In the genomic region with DNA sequence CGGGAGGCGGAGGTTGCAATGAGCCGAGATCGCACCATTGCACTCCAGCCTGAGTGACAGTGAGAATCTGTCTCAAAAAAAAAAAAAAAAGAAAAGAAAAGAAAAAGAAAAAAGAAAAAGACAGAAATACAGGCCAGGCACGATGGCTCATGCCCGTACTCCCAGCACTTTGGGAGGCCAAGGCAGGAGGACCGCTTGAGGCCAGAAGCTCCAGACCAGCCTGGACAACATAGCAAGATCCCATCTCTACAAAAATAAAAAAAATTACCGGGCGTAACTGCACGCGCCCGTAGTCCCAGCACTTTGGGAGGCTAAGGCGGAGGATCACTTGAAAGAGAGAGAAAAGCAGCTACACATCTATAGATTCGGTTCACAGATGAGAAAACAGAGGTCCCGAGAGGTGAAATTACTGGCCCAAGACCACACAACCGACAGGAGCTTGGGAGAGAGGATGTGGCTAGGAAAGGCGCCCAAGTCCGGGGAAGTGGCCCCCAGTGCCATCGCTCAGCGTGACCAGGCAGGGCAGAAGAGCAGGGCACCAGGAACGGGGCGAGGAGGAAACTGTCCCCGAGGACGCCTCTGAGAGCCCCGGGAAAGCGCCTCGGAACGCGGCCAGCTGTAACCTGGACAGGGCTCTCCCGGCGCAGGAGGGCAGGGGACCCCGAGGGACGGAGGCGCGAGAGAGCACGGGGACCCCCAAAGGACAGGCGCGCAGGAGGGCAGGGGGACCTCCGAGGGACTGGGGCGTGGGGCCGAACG, we compare ENCODE assay signal across 8 cellular contexts. TPM values are rescaled to one million over a fixed set of nuclear protein-coding genes. Genes with fewer than 3 reads are reported as not detected.
DNase-seq lines count a peak whose midpoint lies in the region; ATAC-seq, FAIRE-seq and TF ChIP-seq lines count a peak whose summit lies in the region.

No MANE protein-coding gene starts in this region.

- H3K36me3 Mint-ChIP-seq in stimulated activated naive B cell treated with anti-CD40 and anti-IgM and Interleukin-4, amounts not matched to agents 10 μg/mL and 1 μg/mL and 100 μg/mL, for 72 hours, result peaks cover 44 to 45% of the 10 kb centered on the region in 2 donors

- H3K9me3 ChIP-seq in BE2C (no peaks in the 10 kb centered on the region), K562 (replicated peaks; ENCODE audit: control insufficient read depth, insufficient read depth, low read depth, low read length) (no peaks in the 10 kb centered on the region), kidney (ENCODE audit: control insufficient read depth in 1 of 2, low read length in 2 of 2) (no peaks in the 10 kb centered on the region)

- H3K4me1 Mint-ChIP-seq in stimulated activated naive B cell treated with anti-CD40 and anti-IgM and Interleukin-4, amounts not matched to agents 10 μg/mL and 1 μg/mL and 100 μg/mL, for 72 hours, result peaks cover 17 to 38% of the 10 kb centered on the region in 2 donors

- H3K79me2 ChIP-seq in KMS-11 (ENCODE audit: insufficient read depth, low read depth), result peaks cover 31% of the 10 kb centered on the region; the same call in 1 of the 2 replicates
- peaks cover 44% of the 10 kb centered on the region for H3K79me2 ChIP-seq in K562 (ENCODE audit: control insufficient read depth, insufficient read depth, low read length)

- H3K4me2 ChIP-seq in KMS-11 (peak overlapping the region; percentile 86), K562 (ENCODE audit: insufficient read depth, low read length) (peak overlapping the region; percentile 71)

- FAIRE-seq in K562 (lab: Jason Lieb, UNC) (no peak), kidney (lab: Jason Lieb, UNC) (no peak)

- H2AFZ ChIP-seq in KMS-11 (ENCODE audit: low read depth) (peak overlapping the region; percentile 82), K562 (ENCODE audit: low read depth, low read length) (peak overlapping the region; percentile 6)

- H3K9ac ChIP-seq in KMS-11 (peak overlapping the region; percentile 63; the same call in 1 of the 2 replicates), K562 (ENCODE audit: insufficient read depth in 1 of 2, low read depth in 2 of 2, low read length in 2 of 2) (peak overlapping the region; percentile 80 to 91), kidney (ENCODE audit: low read length in 2 of 2) (peak overlapping the region; percentile 60 to 75)

- no peak overlapping the region for H3K27ac ChIP-seq in KMS-11
- peak overlapping the region; percentile 77 for H3K27ac ChIP-seq in K562 (ENCODE audit: extremely low read depth, low read depth, low read length)
- H3K27ac ChIP-seq in kidney (ENCODE audit: low read depth in 2 of 2, low read length in 2 of 2), result peak overlapping the region; percentile 47 to 57

- BruUV-seq in K562 (replicated peaks; lab: Mats Ljungman, UMichigan), result TSS peak; percentile 12

- ATAC-seq in GM19452 (IDR thresholded peaks at IDR 0.05; ENCODE audit: unreplicated experiment) (peak; percentile 8), K562 (peak; percentile 56), HG02970 (IDR thresholded peaks at IDR 0.05; ENCODE audit: low FRiP score, unreplicated experiment) (no peak)
- ATAC-seq in stimulated activated naive B cell treated with anti-CD40 and anti-IgM and Interleukin-4, amounts not matched to agents 10 μg/mL and 1 μg/mL and 100 μg/mL, for 72 hours (replicated peaks), result peak; percentile 3 to 5

- intact Hi-C loops in K562 (cut with micrococcal nuclease), result no loop called here
- intact Hi-C loops in kidney (cut with DNase I), result no loop called here

- POLR2A ChIA-PET in K562 (lab: Yijun Ruan, JAX), result interaction anchor here (0.6 to 1.7 kb wide), 8 partner anchors 9 to 105 kb away, joined by 3 to 5 read pairs (median 4); a partner anchor contains a TSS

- in situ Hi-C loops in K562 (cut with MboI), result no loop called here

- no peak for TF ChIP-seq CTCF in BE2C (IDR thresholded peaks at IDR 0.05; ENCODE audit: low read depth, low read length)
- no peak for TF ChIP-seq CTCF in KMS-11 (conservative IDR thresholded peaks at IDR 0.05; ENCODE audit: low read depth, low read length)
- TF ChIP-seq CTCF in K562 (IDR thresholded peaks at IDR 0.05 in 2 of 3, conservative IDR thresholded peaks at IDR 0.05 in 1 of 3; ENCODE audit: insufficient read depth in 2 of 3, low read depth in 1 of 3, low read length in 3 of 3), result no peak
- TF ChIP-seq CTCF in kidney (IDR thresholded peaks at IDR 0.05; ENCODE audit: borderline replicate concordance, extremely low read depth, insufficient read depth), result no peak

- H3K4me3 ChIP-seq in BE2C (ENCODE audit: low read depth, low read length) (peak overlapping the region; percentile 76), KMS-11 (IDR thresholded peaks at IDR 0.05; ENCODE audit: insufficient read depth, low read depth, low read length) (no peak overlapping the region), K562 (peak overlapping the region; percentile 91), kidney (ENCODE audit: low read length in 2 of 2) (peak overlapping the region; percentile 79 to 87)

- H3K27me3 ChIP-seq in BE2C, result no peaks in the 10 kb centered on the region
- no peaks in the 10 kb centered on the region for H3K27me3 ChIP-seq in KMS-11 (ENCODE audit: insufficient read depth, low read depth)
- no peaks in the 10 kb centered on the region for H3K27me3 ChIP-seq in K562 (ENCODE audit: control insufficient read depth in 2 of 2, insufficient read depth in 2 of 2, low read length in 2 of 2)

- H3K4me1 ChIP-seq in BE2C (no peaks in the 10 kb centered on the region), KMS-11 (ENCODE audit: low read depth, poor library complexity, severe bottlenecking) (peaks cover 7% of the 10 kb centered on the region), K562 (replicated peaks in 1 of 2; ENCODE audit: control insufficient read depth in 2 of 2, insufficient read depth in 2 of 2, low read length in 2 of 2) (peaks cover 5 to 33% of the 10 kb centered on the region in 2 experiments; a peak in 3 of 5 replicates), kidney (ENCODE audit: control insufficient read depth in 1 of 2, insufficient read depth in 1 of 2, low read depth in 1 of 2, low read length in 2 of 2) (peaks cover 0 to 6% of the 10 kb centered on the region in 2 donors)

- TF ChIP-seq RAD21 in K562 (CRISPR knock-in tag; conservative IDR thresholded peaks at IDR 0.05 in 1 of 2, IDR thresholded peaks at IDR 0.05 in 1 of 2), result no peak

- peaks cover 3% of the 10 kb centered on the region in 2 donors for H3K9me3 Mint-ChIP-seq in stimulated activated naive B cell treated with anti-CD40 and anti-IgM and Interleukin-4, amounts not matched to agents 10 μg/mL and 1 μg/mL and 100 μg/mL, for 72 hours

- CTCF ChIA-PET in K562 (lab: Yijun Ruan, JAX; ENCODE audit: low intra/inter-chr PET ratio), result no interaction called here

- H3K36me3 ChIP-seq in BE2C (no peaks in the 10 kb centered on the region), KMS-11 (ENCODE audit: insufficient read depth) (no peaks in the 10 kb centered on the region), K562 (ENCODE audit: control insufficient read depth, insufficient read depth, low read length) (peaks cover 10% of the 10 kb centered on the region; the same call in 2 of the 3 replicates), kidney (ENCODE audit: control insufficient read depth in 1 of 2, insufficient read depth in 2 of 2, low read length in 2 of 2) (no peaks in the 10 kb centered on the region)

- H4K20me1 ChIP-seq in KMS-11 (ENCODE audit: insufficient read depth) (no peaks in the 10 kb centered on the region), K562 (replicated peaks; ENCODE audit: control insufficient read depth, insufficient read depth, low read length) (no peaks in the 10 kb centered on the region)

- H3K27ac Mint-ChIP-seq in stimulated activated naive B cell treated with anti-CD40 and anti-IgM and Interleukin-4, amounts not matched to agents 10 μg/mL and 1 μg/mL and 100 μg/mL, for 72 hours, result peak overlapping the region; percentile 97

- peaks cover 2% of the 10 kb centered on the region for H3K9me1 ChIP-seq in K562 (ENCODE audit: control insufficient read depth, insufficient read depth, low read length)

- TF ChIP-seq POLR2A in K562 (conservative IDR thresholded peaks at IDR 0.05), result no peak

- WGBS in K562 (ENCODE audit: insufficient coverage, low coverage, missing lambda C conversion rate), result 10% methylated on average over 34 of the region's 42 CpGs

- no peak for TF ChIP-seq EP300 in K562 (IDR thresholded peaks at IDR 0.05; ENCODE audit: low read length)

- no peak for DNase-seq in BE2C
- DNase-seq in K562 (ENCODE audit: extremely low read depth in 1 of 4, low spot score in 3 of 4), result no peak
- no peak for DNase-seq in kidney
- DNase-seq in stimulated activated naive B cell treated with anti-CD40 and anti-IgM and Interleukin-4, amounts not matched to agents 10 μg/mL and 1 μg/mL and 100 μg/mL, for 72 hours, result no peak
- no peak for DNase-seq in KG1 (lab: John Stamatoyannopoulos, UW)

- H3K4me3 Mint-ChIP-seq in stimulated activated naive B cell treated with anti-CD40 and anti-IgM and Interleukin-4, amounts not matched to agents 10 μg/mL and 1 μg/mL and 100 μg/mL, for 72 hours, result no peak overlapping the region

- no peaks in the 10 kb centered on the region for H3K27me3 Mint-ChIP-seq in stimulated activated naive B cell treated with anti-CD40 and anti-IgM and Interleukin-4, amounts not matched to agents 10 μg/mL and 1 μg/mL and 100 μg/mL, for 72 hours

RNA-seq across cellular contexts. Expression of a gene that starts 0.6 kb away (rescaled TPM):
- 46.3 TPM for polyA plus RNA-seq in BE2C (2012; ENCODE audit: insufficient read depth, insufficient read length, low read depth)
- 26.7 and 72.5 TPM in 2 replicates for total RNA-seq in K562 (2011; cell fraction: chromatin; rRNA removed; ENCODE audit: low replicate concordance)
- total RNA-seq in K562 (2011; cell fraction: nucleolus; rRNA removed), result 24.0 and 30.0 TPM in 2 replicates
- total RNA-seq in K562 (2011; cell fraction: nucleoplasm; rRNA removed), result 21.8 and 23.5 TPM in 2 replicates
- total RNA-seq in K562 (2014; rRNA removed) (5.5 and 9.1 TPM in 2 replicates), K562 (2014; rRNA removed; fragmentation: Illumina TruSeq; extraction: Trizol) (8.7 and 12.5 TPM in 2 replicates), K562 (2015; rRNA removed; fragmentation: Illumina TruSeq; extraction: Trizol) (15.9 and 16.9 TPM in 2 replicates), K562 (2021) (50.4 and 51.6 TPM in 2 replicates), kidney (38.6 TPM)
- polyA plus RNA-seq in K562 (2011; rRNA removed) (45.7 and 47.0 TPM in 2 replicates), K562 (2014; fragmentation: Illumina TruSeq; extraction: Trizol) (33.3 and 35.4 TPM in 2 replicates), K562 (2014; fragmentation: Nextera tagmentation; extraction: Ambion mirVana) (1 to 10 TPM; 2.7 to 7.7 TPM), K562 (2014; rRNA removed) (17.2 and 32.5 TPM in 2 replicates), kidney (ENCODE audit: insufficient read depth, low read depth, low replicate concordance) (28.7 TPM)
- polyA plus RNA-seq in K562 (2011; cell fraction: cytosol; rRNA removed), result 23.9 and 55.1 TPM in 2 replicates
- 30.5 and 42.3 TPM in 2 replicates for polyA plus RNA-seq in K562 (2011; cell fraction: nucleus; rRNA removed)
- polyA plus RNA-seq in K562 (2012), result 35.9 and 57.5 TPM in 2 replicates
- 25.4 and 40.0 TPM in 2 replicates for polyA minus RNA-seq in K562 (2011; rRNA and poly(A)+ RNA removed)
- polyA minus RNA-seq in K562 (2011; cell fraction: cytosol; rRNA and poly(A)+ RNA removed), result 16.8 and 32.4 TPM in 2 replicates
- 11.8 and 17.4 TPM in 2 replicates for polyA minus RNA-seq in K562 (2011; cell fraction: nucleus; rRNA and poly(A)+ RNA removed)

RNA-seq across cellular contexts. Expression of a gene that starts 41.0 kb away (rescaled TPM):
- 422 TPM for polyA plus RNA-seq in BE2C (2012; ENCODE audit: insufficient read depth, insufficient read length, low read depth)
- total RNA-seq in K562 (2011; cell fraction: chromatin; rRNA removed; ENCODE audit: low replicate concordance), result 583 and 880 TPM in 2 replicates
- 353 and 358 TPM in 2 replicates for total RNA-seq in K562 (2011; cell fraction: nucleolus; rRNA removed)
- total RNA-seq in K562 (2011; cell fraction: nucleoplasm; rRNA removed), result 465 and 579 TPM in 2 replicates
- 334 and 358 TPM in 2 replicates for total RNA-seq in K562 (2014; rRNA removed)
- total RNA-seq in K562 (2014; rRNA removed; fragmentation: Illumina TruSeq; extraction: Trizol), result 357 and 410 TPM in 2 replicates
- 407 and 420 TPM in 2 replicates for total RNA-seq in K562 (2015; rRNA removed; fragmentation: Illumina TruSeq; extraction: Trizol)
- 387 and 416 TPM in 2 replicates for total RNA-seq in K562 (2021)
- polyA plus RNA-seq in K562 (2011; rRNA removed), result 216 and 279 TPM in 2 replicates
- 139 and 199 TPM in 2 replicates for polyA plus RNA-seq in K562 (2011; cell fraction: cytosol; rRNA removed)
- polyA plus RNA-seq in K562 (2011; cell fraction: nucleus; rRNA removed), result 409 and 424 TPM in 2 replicates
- polyA plus RNA-seq in K562 (2012), result 202 and 329 TPM in 2 replicates
- 494 and 496 TPM in 2 replicates for polyA plus RNA-seq in K562 (2014; fragmentation: Illumina TruSeq; extraction: Trizol)
- polyA plus RNA-seq in K562 (2014; fragmentation: Nextera tagmentation; extraction: Ambion mirVana), result 10 to 100 TPM; 25.9 to 57.6 TPM
- 263 and 278 TPM in 2 replicates for polyA plus RNA-seq in K562 (2014; rRNA removed)
- polyA minus RNA-seq in K562 (2011; rRNA and poly(A)+ RNA removed), result 295 and 299 TPM in 2 replicates
- polyA minus RNA-seq in K562 (2011; cell fraction: cytosol; rRNA and poly(A)+ RNA removed), result 126 and 190 TPM in 2 replicates
- 97.9 and 165 TPM in 2 replicates for polyA minus RNA-seq in K562 (2011; cell fraction: nucleus; rRNA and poly(A)+ RNA removed)
- total RNA-seq in kidney, result 107 TPM
- 65.5 TPM for polyA plus RNA-seq in kidney (ENCODE audit: insufficient read depth, low read depth, low replicate concordance)
